Comparison of ENCODE assay signal across 19 cellular contexts in genomic region chr16:17116595-17117322, GRCh38.
"Had no signal": no experiment of that assay in that cellular context is flagged by ENCODE, and none has a peak within 500 bp of the region (broad histone marks: within the 10 kb centered on the region; RNA-seq: fewer than 3 reads in every experiment).

No MANE protein-coding gene starts in this region.

- H3K4me2 ChIP-seq: hepatocyte had no signal

- H3K4me1 ChIP-seq: foreskin keratinocyte, sigmoid colon had no signal

- DNase-seq: effector CD4-positive, alpha-beta T cell; endodermal cell; erythroblast; foreskin keratinocyte; head of caudate nucleus; left colon; mammary epithelial cell; naive thymus-derived CD4-positive, alpha-beta T cell; posterior cingulate gyrus; sigmoid colon; stimulated activated CD4-positive, alpha-beta T cell treated with anti-CD3 and anti-CD28 coated beads, Interleukin-2, amount 100 ng/mL, for 24 hours; stimulated activated CD4-positive, alpha-beta T cell treated with anti-CD3 and anti-CD28 coated beads, Interleukin-4, amount 100 ng/mL, for 4 hours; stimulated activated naive CD4-positive, alpha-beta T cell treated with Interleukin-2 at 50 U/mL for 16 hours; trophoblast cell had no signal

- H3K79me2 ChIP-seq: hepatocyte had no signal

- H3K9me3 Mint-ChIP-seq: endodermal cell; naive thymus-derived CD4-positive, alpha-beta T cell; neural crest cell had no signal

- H3K4me3 ChIP-seq: coronary artery, hepatocyte, sigmoid colon, skin epidermis had no signal

- H3K27ac Mint-ChIP-seq: endodermal cell had no signal

- H3K27ac ChIP-seq: coronary artery, foreskin keratinocyte, hepatocyte, sigmoid colon, skin epidermis had no signal

- H2AFZ ChIP-seq: hepatocyte had no signal

- H3K27me3 Mint-ChIP-seq: naive thymus-derived CD4-positive, alpha-beta T cell had no signal

- H3K27me3 ChIP-seq: foreskin keratinocyte, hepatocyte, sigmoid colon had no signal

- H3K4me1 Mint-ChIP-seq: neural crest cell had no signal

- H3K4me3 Mint-ChIP-seq: endodermal cell; naive thymus-derived CD4-positive, alpha-beta T cell; neural crest cell had no signal

- ATAC-seq: foreskin keratinocyte; left colon; naive thymus-derived CD4-positive, alpha-beta T cell had no signal

- H3K9me3 ChIP-seq: sigmoid colon had no signal

- FAIRE-seq: endothelial cell of umbilical vein had no signal
